ENCODE assay signal across 19 cellular contexts in genomic region chr5:110846621-110847020, GRCh38.
A peak's percentile ranks its signal among the peaks of the same experiment; 100 is the strongest.
DNase-seq lines count a peak whose midpoint lies in the region; ATAC-seq and TF ChIP-seq lines count a peak whose summit lies in the region.
"Had no signal": no experiment of that assay in that cellular context is flagged by ENCODE, and none has a peak within 500 bp of the region (broad histone marks: within the 10 kb centered on the region; RNA-seq: fewer than 3 reads in every experiment).

No MANE protein-coding gene starts in this region.

- DNase-seq in DMS53 (lab: John Stamatoyannopoulos, UW) (peak; percentile 18), DMS53 treated with DMSO at 0.1 percent for 48 hours (lab: John Stamatoyannopoulos, UW; ENCODE audit: unreplicated experiment) (no peak), RWPE2 (ENCODE audit: low spot score) (no peak), cardiac fibroblast (ENCODE audit: low read depth in 2 of 2) (peak; percentile 7 to 55), NCI-H1417 treated with DMSO at 0.1 percent for 48 hours (lab: John Stamatoyannopoulos, UW) (no peak)
- DNase-seq in activated CD4-positive, alpha-beta T cell treated with anti-CD3 and anti-CD28 coated beads for 4 hours, result no peak
- DNase-seq: Caco-2; CD4-positive, CD25-positive, alpha-beta regulatory T cell; CD8-positive, alpha-beta T cell; DMS153; DMS79 treated with DMSO at 0.1 percent for 48 hours; GF-D8; GOT3 had no signal

- TF ChIP-seq CTCF in RWPE2 (IDR thresholded peaks at IDR 0.05; ENCODE audit: poor library complexity, severe bottlenecking) (no peak), cardiac fibroblast (IDR thresholded peaks at IDR 0.05; ENCODE audit: low read depth, low read length) (no peak)

- H3K27ac ChIP-seq in RWPE2 (ENCODE audit: poor library complexity, severe bottlenecking), result no peak overlapping the region
- H3K27ac ChIP-seq: 22Rv1, BLaER1, C4-2B had no signal

- no peaks in the 10 kb centered on the region for H3K36me3 ChIP-seq in RWPE2 (ENCODE audit: low read depth)
- H3K36me3 ChIP-seq: BLaER1, HAP-1 had no signal

- H3K4me1 ChIP-seq in RWPE2 (ENCODE audit: insufficient read depth, poor library complexity, severe bottlenecking), result no peaks in the 10 kb centered on the region
- H3K4me1 ChIP-seq: BLaER1, Caco-2 had no signal

- H3K27me3 ChIP-seq in RWPE2 (ENCODE audit: insufficient read depth, poor library complexity, severe bottlenecking), result no peaks in the 10 kb centered on the region
- H3K27me3 ChIP-seq: BLaER1 had no signal

- ATAC-seq in RWPE2 (ENCODE audit: low read depth) (peak; percentile 21; the same call in 2 of the 3 replicates), esophagus mucosa (peak; percentile 22), HG03175 (IDR thresholded peaks at IDR 0.05; ENCODE audit: unreplicated experiment) (no peak)
- ATAC-seq: CD8-positive, alpha-beta T cell had no signal

- H3K9me3 ChIP-seq in RWPE2 (ENCODE audit: severe bottlenecking), result no peaks in the 10 kb centered on the region
- H3K9me3 ChIP-seq: Caco-2, HAP-1 had no signal

- no peak overlapping the region for H3K4me3 ChIP-seq in RWPE2 (ENCODE audit: severe bottlenecking)
- H3K4me3 ChIP-seq in cardiac fibroblast (replicated peaks in 1 of 2; ENCODE audit: low read depth in 2 of 2, low read length in 2 of 2), result no peak overlapping the region
- H3K4me3 ChIP-seq: BLaER1, HAP-1 had no signal

Comparison
In these comparisons a context has a peak if more than half of its experiments do, and no peak if none do; other contexts are left out.
1. DNase-seq: peak in DMS53 (single experiment) and cardiac fibroblast (2 of 2); none in DMS53 treated with DMSO at 0.1 percent for 48 hours (single experiment), RWPE2 (single experiment), NCI-H1417 treated with DMSO at 0.1 percent for 48 hours (single experiment) and activated CD4-positive, alpha-beta T cell treated with anti-CD3 and anti-CD28 coated beads for 4 hours (0 of 2).